In genomic region chr7:146736446-146737190, GRCh38 we compare ENCODE assay signal across 16 cellular contexts.
DNase-seq lines count a peak whose midpoint lies in the region; ATAC-seq and TF ChIP-seq lines count a peak whose summit lies in the region.
"Had no signal": no experiment of that assay in that cellular context is flagged by ENCODE, and none has a peak within 500 bp of the region (broad histone marks: within the 10 kb centered on the region; RNA-seq: fewer than 3 reads in every experiment).

No MANE protein-coding gene starts in this region.

- H3K9me3 ChIP-seq in OCI-LY7 (ENCODE audit: low read length) (0 out of 2 replicates have a peak, but pooled peaks cover 5% of the 10 kb centered on the region), Caco-2 (0 out of 2 replicates have a peak, but pooled peaks cover 2% of the 10 kb centered on the region)

- no peak overlapping the region for H3K27ac ChIP-seq in OCI-LY7 (ENCODE audit: low read depth, low read length, poor library complexity, severe bottlenecking)
- H3K27ac ChIP-seq: neutrophil, SK-N-MC, WERI-Rb-1 had no signal

- DNase-seq in NCI-H1694 treated with DMSO at 0.1 percent for 48 hours (lab: John Stamatoyannopoulos, UW), result peak; percentile 4
- no peak for DNase-seq in NCI-H1694 (lab: John Stamatoyannopoulos, UW)
- DNase-seq in OCI-LY7 (ENCODE audit: low spot score), result no peak
- DNase-seq in chondrocyte (ENCODE audit: low spot score), result no peak
- no peak for DNase-seq in retinal pigment epithelial cell (ENCODE audit: low read depth)
- no peak for DNase-seq in Caco-2
- DNase-seq in islet precursor cell, result no peak
- DNase-seq: activated CD8-positive, alpha-beta memory T cell treated with anti-CD3 and anti-CD28 coated beads, Interleukin-2, amount 10 ng/mL, durations not matched to agents 7 days and 5 days; NCI-H1436; WERI-Rb-1 had no signal

- H3K4me1 Mint-ChIP-seq in chondrocyte (ENCODE audit: low read depth), result peaks cover 1% of the 10 kb centered on the region
- no peaks in the 10 kb centered on the region for H3K4me1 Mint-ChIP-seq in Caco-2 (ENCODE audit: low read depth, unreplicated experiment)
- H3K4me1 Mint-ChIP-seq: activated CD8-positive, alpha-beta memory T cell treated with anti-CD3 and anti-CD28 coated beads, Interleukin-2, amount 10 ng/mL, durations not matched to agents 7 days and 5 days; IgD-negative memory B cell; memory B cell had no signal

- H3K36me3 ChIP-seq in OCI-LY7 (ENCODE audit: insufficient read depth, low read length), result no peaks in the 10 kb centered on the region
- no peaks in the 10 kb centered on the region for H3K36me3 ChIP-seq in Caco-2 (ENCODE audit: control insufficient read depth, insufficient read depth, low read length)
- H3K36me3 ChIP-seq: neutrophil, WERI-Rb-1 had no signal

- H3K27ac Mint-ChIP-seq in chondrocyte (ENCODE audit: unreplicated experiment) (no peak overlapping the region), Caco-2 (ENCODE audit: unreplicated experiment) (no peak overlapping the region)
- H3K27ac Mint-ChIP-seq: activated CD8-positive, alpha-beta memory T cell treated with anti-CD3 and anti-CD28 coated beads, Interleukin-2, amount 10 ng/mL, durations not matched to agents 7 days and 5 days; activated naive CD8-positive, alpha-beta T cell; IgD-negative memory B cell; memory B cell had no signal

- POLR2A ChIA-PET in OCI-LY7 (lab: Charles Lee), result no interaction called here
- POLR2A ChIA-PET in Caco-2 (lab: Charles Lee), result no interaction called here

- peak; percentile 47; the same call in 1 of the 2 replicates for TF ChIP-seq CTCF in OCI-LY7 (conservative IDR thresholded peaks at IDR 0.05; ENCODE audit: low read length)
- peak; percentile 82 for TF ChIP-seq CTCF in chondrocyte (IDR thresholded peaks at IDR 0.05)
- TF ChIP-seq CTCF in retinal pigment epithelial cell (conservative IDR thresholded peaks at IDR 0.05; ENCODE audit: low read depth, low read length), result peak; percentile 39
- TF ChIP-seq CTCF in Caco-2 (IDR thresholded peaks at IDR 0.05; ENCODE audit: insufficient read depth in 1 of 2, low read depth in 1 of 2, low read length in 1 of 2, severe bottlenecking in 1 of 2, unreplicated experiment in 1 of 2), result no peak

- H2AFZ ChIP-seq in OCI-LY7 (ENCODE audit: low read length), result no peak overlapping the region

- H3K4me3 ChIP-seq in OCI-LY7 (ENCODE audit: low read depth, low read length, poor library complexity, severe bottlenecking), result no peak overlapping the region
- H3K4me3 ChIP-seq in retinal pigment epithelial cell (ENCODE audit: low read length), result no peak overlapping the region
- no peak overlapping the region for H3K4me3 ChIP-seq in Caco-2 (ENCODE audit: low read depth, low read length)
- H3K4me3 ChIP-seq: SK-N-MC had no signal

- H3K4me1 ChIP-seq in OCI-LY7 (ENCODE audit: insufficient read depth, low read length, poor library complexity, severe bottlenecking), result no peaks in the 10 kb centered on the region
- H3K4me1 ChIP-seq in Caco-2, result no peaks in the 10 kb centered on the region

- no peaks in the 10 kb centered on the region for H4K20me1 ChIP-seq in OCI-LY7 (ENCODE audit: insufficient read depth, low read length)

- H3K36me3 Mint-ChIP-seq in chondrocyte (ENCODE audit: low read depth) (no peaks in the 10 kb centered on the region), Caco-2 (ENCODE audit: insufficient read depth, unreplicated experiment) (no peaks in the 10 kb centered on the region)
- H3K36me3 Mint-ChIP-seq: activated CD8-positive, alpha-beta memory T cell treated with anti-CD3 and anti-CD28 coated beads, Interleukin-2, amount 10 ng/mL, durations not matched to agents 7 days and 5 days; activated naive CD8-positive, alpha-beta T cell; memory B cell had no signal

- no peak for ATAC-seq in GM21723 (IDR thresholded peaks at IDR 0.05; ENCODE audit: unreplicated experiment)
- ATAC-seq: activated CD8-positive, alpha-beta memory T cell treated with anti-CD3 and anti-CD28 coated beads, Interleukin-2, amount 10 ng/mL, durations not matched to agents 7 days and 5 days had no signal

- no peak overlapping the region for H3K4me3 Mint-ChIP-seq in chondrocyte (ENCODE audit: unreplicated experiment)
- H3K4me3 Mint-ChIP-seq in Caco-2 (ENCODE audit: unreplicated experiment), result no peak overlapping the region
- H3K4me3 Mint-ChIP-seq: activated CD8-positive, alpha-beta memory T cell treated with anti-CD3 and anti-CD28 coated beads, Interleukin-2, amount 10 ng/mL, durations not matched to agents 7 days and 5 days; activated naive CD8-positive, alpha-beta T cell; IgD-negative memory B cell; memory B cell had no signal

- H3K79me2 ChIP-seq in OCI-LY7 (ENCODE audit: insufficient read depth, low read depth, low read length), result no peaks in the 10 kb centered on the region

- no TSS peak for BruUV-seq in OCI-LY7 (replicated peaks; lab: Mats Ljungman, UMichigan)
- no TSS peak for BruUV-seq in Caco-2 (replicated peaks; lab: Mats Ljungman, UMichigan)

- CTCF ChIA-PET in OCI-LY7 (lab: Charles Lee; ENCODE audit: unreplicated experiment), result no interaction called here
- CTCF ChIA-PET in Caco-2 (lab: Charles Lee), result no interaction called here

- no peaks in the 10 kb centered on the region for H3K27me3 ChIP-seq in Caco-2 (replicated peaks; ENCODE audit: control insufficient read depth, insufficient read depth, low read length)
- H3K27me3 ChIP-seq: neutrophil had no signal

- H3K4me2 ChIP-seq in OCI-LY7 (ENCODE audit: low read length), result no peak overlapping the region

- H3K9me2 ChIP-seq in OCI-LY7 (ENCODE audit: insufficient read depth, low read length), result no peaks in the 10 kb centered on the region

- H3K9me3 Mint-ChIP-seq in chondrocyte (ENCODE audit: low read depth), result peaks cover 21% of the 10 kb centered on the region
- peaks cover 18% of the 10 kb centered on the region for H3K9me3 Mint-ChIP-seq in Caco-2 (ENCODE audit: unreplicated experiment)

- H3K27me3 Mint-ChIP-seq in chondrocyte (ENCODE audit: low read depth), result peaks cover 3% of the 10 kb centered on the region
- H3K27me3 Mint-ChIP-seq in Caco-2 (ENCODE audit: insufficient read depth, unreplicated experiment), result no peaks in the 10 kb centered on the region
- H3K27me3 Mint-ChIP-seq: activated CD8-positive, alpha-beta memory T cell treated with anti-CD3 and anti-CD28 coated beads, Interleukin-2, amount 10 ng/mL, durations not matched to agents 7 days and 5 days; activated naive CD8-positive, alpha-beta T cell; IgD-negative memory B cell; memory B cell had no signal

- intact Hi-C loops in OCI-LY7 (cut with micrococcal nuclease; ENCODE audit: unreplicated experiment) (no loop called here), Caco-2 (cut with micrococcal nuclease; ENCODE audit: unreplicated experiment) (no loop called here)

Comparison
In these comparisons a context has a peak if more than half of its experiments do, and no peak if none do; other contexts are left out.
1. CTCF ChIP-seq: peak in OCI-LY7 (single experiment), chondrocyte (single experiment) and retinal pigment epithelial cell (single experiment); none in Caco-2 (0 of 2).